12 cellular contexts compared by ENCODE assay signal in genomic region chr1:173409613-173410012, GRCh38.
DNase-seq lines count a peak whose midpoint lies in the region; ATAC-seq lines count a peak whose summit lies in the region.
"Had no signal": no experiment of that assay in that cellular context is flagged by ENCODE, and none has a peak within 500 bp of the region (broad histone marks: within the 10 kb centered on the region; RNA-seq: fewer than 3 reads in every experiment).

No MANE protein-coding gene starts in this region.

- no peaks in the 10 kb centered on the region for H3K79me2 ChIP-seq in ACC112 (ENCODE audit: control insufficient read depth, insufficient read depth, low read length, unreplicated experiment)
- H3K79me2 ChIP-seq: parathyroid adenoma had no signal

- no peak overlapping the region for H2AFZ ChIP-seq in ACC112 (ENCODE audit: low read length, unreplicated experiment)
- H2AFZ ChIP-seq: parathyroid adenoma had no signal

- H3K4me1 ChIP-seq in ACC112 (ENCODE audit: control insufficient read depth, insufficient read depth, low read length, unreplicated experiment): peaks cover 29% of the 10 kb centered on the region
- H3K4me1 ChIP-seq: parathyroid adenoma had no signal

- H3K36me3 ChIP-seq in ACC112 (ENCODE audit: insufficient read depth, low read length): no peaks in the 10 kb centered on the region

- no peak overlapping the region for H3K4me3 ChIP-seq in ACC112 (ENCODE audit: low read depth, low read length)

- no peak for ATAC-seq in GM21737 (IDR thresholded peaks at IDR 0.05; ENCODE audit: unreplicated experiment)
- no peak for ATAC-seq in HG03025 (IDR thresholded peaks at IDR 0.05; ENCODE audit: low FRiP score, unreplicated experiment)
- no peak for ATAC-seq in GM21825 (IDR thresholded peaks at IDR 0.05; ENCODE audit: unreplicated experiment)
- ATAC-seq: HCT116 had no signal

- no peaks in the 10 kb centered on the region for H3K27me3 ChIP-seq in ACC112 (ENCODE audit: insufficient read depth, low read length)

- peak; percentile 85 for DNase-seq in H4 (ENCODE audit: low spot score)
- peak; percentile 95 for DNase-seq in SKM-1 treated with dmso at 0.1 percent for 144 hours (lab: John Stamatoyannopoulos, UW; ENCODE audit: unreplicated experiment)
- DNase-seq in cardiac septum (ENCODE audit: low spot score): peak; percentile 76
- DNase-seq in stimulated activated CD4-positive, alpha-beta T cell treated with anti-CD3 and anti-CD28 coated beads, Interleukin-15, amount 100 ng/mL, for 24 hours: no peak

- peak overlapping the region; percentile 14; the same call in 1 of the 2 replicates for H3K27ac ChIP-seq in ACC112 (ENCODE audit: low read depth, low read length)
- H3K27ac ChIP-seq: C4-2B, epithelial cell of prostate, parathyroid adenoma had no signal

- intact Hi-C loops in cardiac septum (cut with DNase I): loop anchor here (10.0 kb wide), 3 partner anchors 155 to 665 kb away; no protein-coding TSS in a partner anchor
